12 cellular contexts compared by ENCODE assay signal in genomic region chr1:200415227-200415626, GRCh38. TPM values are rescaled to one million over a fixed set of nuclear protein-coding genes. Genes with fewer than 3 reads are reported as not detected.
DNase-seq lines count a peak whose midpoint lies in the region; ATAC-seq, FAIRE-seq and TF ChIP-seq lines count a peak whose summit lies in the region.
"Had no signal": no experiment of that assay in that cellular context is flagged by ENCODE, and none has a peak within 500 bp of the region (broad histone marks: within the 10 kb centered on the region; RNA-seq: fewer than 3 reads in every experiment).

No MANE protein-coding gene starts in this region.

- H3K4me1 ChIP-seq in SK-N-SH (ENCODE audit: control insufficient read depth in 1 of 2, insufficient read depth in 2 of 2, low read depth in 1 of 2, low read length in 1 of 2) (peaks cover 4 to 20% of the 10 kb centered on the region in 2 experiments; a peak in 3 of 4 replicates), osteoblast (ENCODE audit: insufficient read depth, low read length) (peaks cover 20% of the 10 kb centered on the region)
- H3K4me1 ChIP-seq: prostate gland had no signal

- POLR2A ChIA-PET in SK-N-SH (lab: Yijun Ruan, JAX) = no interaction called here

- H2AFZ ChIP-seq in SK-N-SH (ENCODE audit: low read depth) (no peak overlapping the region), osteoblast (ENCODE audit: low read length) (no peak overlapping the region)

- peaks cover 25% of the 10 kb centered on the region for H3F3A ChIP-seq in SK-N-SH (replicated peaks; ENCODE audit: insufficient read depth)

- 53% methylated on average over 1 of the region's 1 CpG for WGBS in SK-N-SH (ENCODE audit: low lambda C conversion rate)

- H3K9ac ChIP-seq in SK-N-SH = peak overlapping the region; percentile 23; the same call in 1 of the 2 replicates

- CTCF ChIA-PET in SK-N-SH (lab: Yijun Ruan, JAX) = interaction anchor here (1.5 kb wide), 1 partner anchor 11 kb away, joined by 4 read pairs; no protein-coding TSS in a partner anchor

- H3K36me3 Mint-ChIP-seq in stimulated activated memory B cell treated with anti-CD40 and anti-IgM and Interleukin-4, amounts not matched to agents 10 μg/mL and 1 μg/mL and 100 μg/mL, for 72 hours = no peaks in the 10 kb centered on the region

- H3K36me3 ChIP-seq in SK-N-SH (replicated peaks in 1 of 2; ENCODE audit: control insufficient read depth in 1 of 2, insufficient read depth in 2 of 2, low read length in 1 of 2) (no peaks in the 10 kb centered on the region), osteoblast (ENCODE audit: insufficient read depth, low read length) (no peaks in the 10 kb centered on the region)
- H3K36me3 ChIP-seq: prostate gland had no signal

- no peak for TF ChIP-seq RAD21 in SK-N-SH (IDR thresholded peaks at IDR 0.05; ENCODE audit: low read length)

- H3K4me2 ChIP-seq in SK-N-SH (peak overlapping the region; percentile 20; the same call in 1 of the 2 replicates), osteoblast (ENCODE audit: insufficient read depth, low read length) (peak overlapping the region; percentile 66)

- H3K9me3 ChIP-seq in SK-N-SH = no peaks in the 10 kb centered on the region; the same call in 1 of the 2 replicates
- H3K9me3 ChIP-seq in osteoblast (ENCODE audit: low read depth, low read length) = no peaks in the 10 kb centered on the region
- H3K9me3 ChIP-seq: prostate gland had no signal

- TF ChIP-seq CTCF in SK-N-SH (IDR thresholded peaks at IDR 0.05) (no peak), osteoblast (IDR thresholded peaks at IDR 0.05; ENCODE audit: extremely low read depth, low read depth, low read length) (no peak)

- H3K4me3 ChIP-seq in SK-N-SH (ENCODE audit: low read depth in 2 of 2, low read length in 1 of 2) = no peak overlapping the region; a peak in 1 of 4 replicates
- no peak overlapping the region for H3K4me3 ChIP-seq in osteoblast (ENCODE audit: insufficient read depth, low read length)
- H3K4me3 ChIP-seq: prostate gland had no signal

- no peaks in the 10 kb centered on the region for H3K27me3 Mint-ChIP-seq in stimulated activated memory B cell treated with anti-CD40 and anti-IgM and Interleukin-4, amounts not matched to agents 10 μg/mL and 1 μg/mL and 100 μg/mL, for 72 hours

- no peaks in the 10 kb centered on the region for H3K9me2 ChIP-seq in SK-N-SH

- ATAC-seq in HG02798 (IDR thresholded peaks at IDR 0.05; ENCODE audit: poor library complexity, unreplicated experiment) = peak; percentile 67
- no peak for ATAC-seq in stimulated activated memory B cell treated with anti-CD40 and anti-IgM and Interleukin-4, amounts not matched to agents 10 μg/mL and 1 μg/mL and 100 μg/mL, for 72 hours

- H3K27me3 ChIP-seq in SK-N-SH (ENCODE audit: insufficient read depth) (no peaks in the 10 kb centered on the region), osteoblast (ENCODE audit: insufficient read depth, low read length) (no peaks in the 10 kb centered on the region)

- H3K79me2 ChIP-seq in SK-N-SH (ENCODE audit: insufficient read depth) = no peaks in the 10 kb centered on the region
- H3K79me2 ChIP-seq in osteoblast (ENCODE audit: insufficient read depth, low read length) = no peaks in the 10 kb centered on the region

- no peak overlapping the region for H3K4me3 Mint-ChIP-seq in stimulated activated memory B cell treated with anti-CD40 and anti-IgM and Interleukin-4, amounts not matched to agents 10 μg/mL and 1 μg/mL and 100 μg/mL, for 72 hours

- DNase-seq in GM19239 (ENCODE audit: insufficient read length, low spot score) (no peak), SK-N-SH (no peak), osteoblast (ENCODE audit: insufficient read length, low spot score, missing footprints) (no peak), NCI-H82 treated with DMSO at 0.1 percent for 48 hours (lab: John Stamatoyannopoulos, UW; ENCODE audit: unreplicated experiment) (no peak), cerebellum (ENCODE audit: low spot score) (no peak)
- DNase-seq in stimulated activated CD4-positive, alpha-beta T cell treated with anti-CD3 and anti-CD28 coated beads, Interleukin-2, amount 100 ng/mL, for 48 hours = no peak
- DNase-seq: caudate nucleus; stimulated activated naive CD4-positive, alpha-beta T cell treated with Interleukin-2 at 50 U/mL for 16 hours had no signal

- FAIRE-seq in GM19239 (lab: Jason Lieb, UNC) = peak; percentile 84

- no peak for TF ChIP-seq EP300 in SK-N-SH (IDR thresholded peaks at IDR 0.05; ENCODE audit: borderline replicate concordance in 1 of 2, low read depth in 1 of 2, low read length in 1 of 2)

- H3K4me1 Mint-ChIP-seq in stimulated activated memory B cell treated with anti-CD40 and anti-IgM and Interleukin-4, amounts not matched to agents 10 μg/mL and 1 μg/mL and 100 μg/mL, for 72 hours = peaks cover 11% of the 10 kb centered on the region

- no peaks in the 10 kb centered on the region for H3K9me3 Mint-ChIP-seq in stimulated activated memory B cell treated with anti-CD40 and anti-IgM and Interleukin-4, amounts not matched to agents 10 μg/mL and 1 μg/mL and 100 μg/mL, for 72 hours

- H3K27ac ChIP-seq in SK-N-SH (ENCODE audit: low read depth in 2 of 2, low read length in 1 of 2) (peak overlapping the region; percentile 74 to 96; a peak in 3 of 4 replicates), osteoblast (ENCODE audit: low read depth, low read length) (peak overlapping the region; percentile 92)
- H3K27ac ChIP-seq: HL-60, prostate gland had no signal

- no peaks in the 10 kb centered on the region for H4K20me1 ChIP-seq in SK-N-SH (ENCODE audit: insufficient read depth)
- no peaks in the 10 kb centered on the region for H4K20me1 ChIP-seq in osteoblast (ENCODE audit: insufficient read depth, low read length)

- no peak overlapping the region for H3K27ac Mint-ChIP-seq in stimulated activated memory B cell treated with anti-CD40 and anti-IgM and Interleukin-4, amounts not matched to agents 10 μg/mL and 1 μg/mL and 100 μg/mL, for 72 hours

TF ChIP-seq in SK-N-SH, 30 proteins besides CTCF, POLR2A, EP300 and RAD21 (continues in another document):
- TF ChIP-seq GABPA (IDR thresholded peaks at IDR 0.05; ENCODE audit: low read depth) = no peak
- TF ChIP-seq JUND (IDR thresholded peaks at IDR 0.05) = no peak
- TF ChIP-seq NRF1 (IDR thresholded peaks at IDR 0.05; ENCODE audit: low read depth, low read length) = no peak
- TF ChIP-seq GATA2 (CRISPR knock-in tag; IDR thresholded peaks at IDR 0.05) = no peak
- no peak for TF ChIP-seq PBX3 (IDR thresholded peaks at IDR 0.05)
- no peak for TF ChIP-seq USF2 (IDR thresholded peaks at IDR 0.05; ENCODE audit: borderline replicate concordance, low read depth, low read length)
- no peak for TF ChIP-seq SMC3 (IDR thresholded peaks at IDR 0.05; ENCODE audit: low read depth, low read length)
- TF ChIP-seq TCF12 (IDR thresholded peaks at IDR 0.05) = no peak
- no peak for TF ChIP-seq SIN3A (IDR thresholded peaks at IDR 0.05; ENCODE audit: borderline replicate concordance, low read depth, low read length)
- TF ChIP-seq ZBTB33 (IDR thresholded peaks at IDR 0.05; ENCODE audit: borderline replicate concordance, low read depth) = no peak
- no peak for TF ChIP-seq USF1 (IDR thresholded peaks at IDR 0.05; ENCODE audit: borderline replicate concordance, low read depth)

RNA-seq across cellular contexts. Expression of gene ZNF281, which starts 5.4 kb away (rescaled TPM):
- polyA plus RNA-seq in SK-N-SH (2012; rRNA removed) = 3.0 and 3.8 TPM in 2 replicates
- 3.8 and 4.3 TPM in 2 replicates for polyA plus RNA-seq in SK-N-SH (2012; cell fraction: cytosol; rRNA removed)
- 2.4 and 5.1 TPM in 2 replicates for polyA plus RNA-seq in SK-N-SH (2012; cell fraction: nucleus; rRNA removed)
- total RNA-seq in osteoblast (37.7 and 45.6 TPM in 2 replicates), cerebellum (32.2 TPM)
